Comparison of ENCODE assay signal across 8 cellular contexts in the genomic region with DNA sequence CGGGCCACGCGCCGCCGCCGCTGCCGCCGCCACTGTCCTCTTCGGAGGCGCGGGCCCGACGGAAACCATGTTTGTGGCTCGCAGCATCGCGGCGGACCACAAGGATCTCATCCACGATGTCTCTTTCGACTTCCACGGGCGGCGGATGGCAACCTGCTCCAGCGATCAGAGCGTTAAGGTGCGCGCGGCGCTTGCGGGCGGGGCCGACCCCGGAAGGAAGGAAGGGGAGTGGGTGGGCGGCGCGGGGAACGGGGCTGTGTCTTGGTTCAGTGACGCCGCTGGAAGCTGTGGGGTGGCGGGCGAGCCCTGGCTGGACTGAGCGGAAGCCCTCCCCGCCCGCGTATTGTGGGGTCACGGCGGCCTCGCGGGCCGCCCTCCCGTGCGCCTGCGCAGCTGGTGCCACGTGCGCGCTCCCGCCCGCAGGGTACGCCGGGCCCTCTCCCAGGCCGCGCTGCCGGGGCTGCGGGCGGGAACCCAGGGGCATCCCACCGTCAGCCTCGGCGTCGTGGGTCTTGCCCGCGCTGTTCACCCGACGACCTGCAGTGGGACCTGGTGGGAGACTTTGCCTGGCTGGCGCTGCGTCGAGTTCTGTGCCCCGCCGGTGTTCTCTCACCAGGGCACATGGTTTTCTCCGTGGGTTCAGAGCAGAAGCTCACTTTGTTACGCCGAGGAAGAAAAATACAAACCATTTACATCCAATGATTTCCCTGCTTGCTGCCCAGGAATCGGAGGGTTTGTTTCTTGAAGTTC. TPM values are rescaled to one million over a fixed set of nuclear protein-coding genes. Genes with fewer than 3 reads are reported as not detected.
DNase-seq lines count a peak whose midpoint lies in the region; ATAC-seq and TF ChIP-seq lines count a peak whose summit lies in the region.

No MANE protein-coding gene starts in this region.

- peaks cover 4% of the 10 kb centered on the region for H3K36me3 ChIP-seq in adipocyte (ENCODE audit: control insufficient read depth, insufficient read depth, low read length, severe bottlenecking)
- H3K36me3 ChIP-seq in heart left ventricle, result peaks cover 0 to 9% (median 5%) of the 10 kb centered on the region in 9 donors
- no peaks in the 10 kb centered on the region for H3K36me3 ChIP-seq in transverse colon

- H3K27me3 ChIP-seq in adipocyte (replicated peaks; ENCODE audit: control insufficient read depth, insufficient read depth, low read length) (no peaks in the 10 kb centered on the region), heart left ventricle (no peaks in the 10 kb centered on the region), transverse colon (no peaks in the 10 kb centered on the region)

- H3K9ac ChIP-seq in adipocyte (ENCODE audit: low read length), result peak overlapping the region; percentile 88

- H3K9me3 ChIP-seq in adipocyte (ENCODE audit: control insufficient read depth, low read length), result no peaks in the 10 kb centered on the region
- no peaks in the 10 kb centered on the region for H3K9me3 ChIP-seq in heart left ventricle
- H3K9me3 ChIP-seq in transverse colon, result no peaks in the 10 kb centered on the region

- 1 to 7% (median 3%) methylated on average over 25 to 81 of the region's 81 CpGs for WGBS in heart left ventricle, 4 donors
- WGBS in transverse colon (ENCODE audit: low coverage in 1 of 2), 2 donors, result 2% methylated on average over 54 of the region's 81 CpGs; no CpG with 5 or more reads in 1 of the 2 donors

- TF ChIP-seq POLR2A in heart left ventricle (IDR thresholded peaks at IDR 0.05), result peak in 1 of 2 donors; percentile 76
- peak; percentile 82 for TF ChIP-seq POLR2A in transverse colon (IDR thresholded peaks at IDR 0.05)

- intact Hi-C loops in heart left ventricle (cut with DNase I) (loop anchor here in 6 of 10 donors (2.0 to 10.0 kb wide), 6 partner anchors 43 to 623 kb away; a partner anchor contains a TSS), transverse colon (cut with DNase I; ENCODE audit: low total_unique reads) (no loop called here)

- DNase-seq in NCI-H1105 (lab: John Stamatoyannopoulos, UW) (peak; percentile 86), SW 1271 (lab: John Stamatoyannopoulos, UW) (peak; percentile 37 to 87), adipocyte (ENCODE audit: low read depth) (peak; percentile 90), heart left ventricle (peak; percentile 96 to 98 (median 96)), pons (ENCODE audit: low spot score) (peak; percentile 83), transverse colon (peak; percentile 96)

- in situ Hi-C loops in transverse colon (cut with MboI; ENCODE audit: low pct_ligation_motif_present in 1 of 4, low pct_unique_long_range_greater_than_20kb in 1 of 4, low sequenced_read_pairs in 3 of 4), result loop anchor here (25.0 kb wide), 1 partner anchor 561 kb away; a partner anchor contains a TSS

- TF ChIP-seq EP300 in transverse colon (IDR thresholded peaks at IDR 0.05; ENCODE audit: low read depth), result peak; percentile 1

- TF ChIP-seq CTCF in GM12875 (IDR thresholded peaks at IDR 0.05; ENCODE audit: borderline replicate concordance, insufficient read depth, low read depth, low read length), result no peak
- TF ChIP-seq CTCF in heart left ventricle (IDR thresholded peaks at IDR 0.05), result no peak
- TF ChIP-seq CTCF in transverse colon (IDR thresholded peaks at IDR 0.05), result no peak

- H3K27ac ChIP-seq in heart left ventricle, result peak overlapping the region; percentile 73 to 100 (median 97)
- peak overlapping the region; percentile 94 to 98 (median 97) for H3K27ac ChIP-seq in transverse colon

- peak overlapping the region; percentile 77 for H3K4me3 ChIP-seq in GM12875 (ENCODE audit: low read depth, low read length)
- peak overlapping the region; percentile 89 for H3K4me3 ChIP-seq in adipocyte (ENCODE audit: low read length)
- peak overlapping the region; percentile 33 to 93 (median 70) for H3K4me3 ChIP-seq in heart left ventricle
- H3K4me3 ChIP-seq in transverse colon, result peak overlapping the region; percentile 29 to 80 (median 50)

- peak; percentile 80 for ATAC-seq in HG02642 (IDR thresholded peaks at IDR 0.05; ENCODE audit: poor library complexity, unreplicated experiment)
- peak; percentile 68 to 88 (median 84) for ATAC-seq in heart left ventricle

- H3K4me1 ChIP-seq in adipocyte (ENCODE audit: control insufficient read depth, insufficient read depth, low read length) (peaks cover 31% of the 10 kb centered on the region), heart left ventricle (peaks cover 0 to 45% (median 19%) of the 10 kb centered on the region in 12 donors), transverse colon (peaks cover 0 to 34% (median 13%) of the 10 kb centered on the region in 4 donors)

RNA-seq across cellular contexts. Expression of a gene that starts 0.4 kb away (rescaled TPM):
- total RNA-seq in heart left ventricle, result 10 to 100 TPM; 12.9 to 28.3 (median 18.5) TPM
- polyA plus RNA-seq in heart left ventricle, result 10 to 100 TPM in 1 of 2 donors, 1 to 10 TPM in 1; 8.6 to 39.9 TPM
- total RNA-seq in transverse colon, result 10 to 100 TPM in 3 of 4 donors, 1 to 10 TPM in 1; 9.4 to 29.1 (median 18.2) TPM

RNA-seq across cellular contexts. Expression of a gene that starts 42.9 kb away (rescaled TPM):
- total RNA-seq in heart left ventricle (10 to 100 TPM; 21.5 to 36.3 (median 27.5) TPM), transverse colon (10 to 100 TPM; 21.3 to 40.0 (median 34.1) TPM)
- 1 to 10 TPM; 5.5 to 8.6 TPM for polyA plus RNA-seq in heart left ventricle

Comparison
In these comparisons a context has a peak if more than half of its experiments do, and no peak if none do; other contexts are left out.
1. Peak in every context shown above with its lines: DNase-seq, ATAC-seq, H3K4me3 ChIP-seq and H3K27ac ChIP-seq.